Comparison of ENCODE assay signal across 1 cellular context in the genomic region with DNA sequence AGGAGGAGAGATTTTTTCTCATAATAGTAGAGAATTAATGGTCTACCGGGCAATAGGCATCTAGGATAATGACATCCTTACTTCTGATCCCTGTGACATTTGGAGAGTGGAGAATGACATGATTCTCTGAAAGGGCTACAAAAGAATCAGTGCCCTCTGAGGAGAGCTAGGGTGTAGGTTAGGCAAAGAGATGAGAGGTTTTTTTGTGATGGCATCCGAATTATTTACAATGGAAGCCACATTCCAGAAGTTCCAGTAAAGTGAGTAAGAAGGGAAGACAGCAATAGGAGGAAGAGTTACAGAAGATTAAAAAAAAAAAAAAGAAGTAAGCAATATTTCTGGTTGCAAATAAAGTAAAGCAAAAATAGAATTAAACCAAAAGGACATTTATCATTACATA.
TF ChIP-seq lines count a peak whose summit lies in the region.

No MANE protein-coding gene starts in this region.

TF ChIP-seq in H1, 55 proteins besides CTCF, POLR2A, EP300 and RAD21:
- TF ChIP-seq TEAD4 (IDR thresholded peaks at IDR 0.05; ENCODE audit: low read depth, low read length): peak; percentile 67; the same call in 1 of the 2 replicates
- no peak for TF ChIP-seq HDAC6 (IDR thresholded peaks at IDR 0.05; ENCODE audit: low read depth, low read length)
- TF ChIP-seq ASH2L (IDR thresholded peaks at IDR 0.05; ENCODE audit: low read length): no peak
- no peak for TF ChIP-seq SP4 (IDR thresholded peaks at IDR 0.05; ENCODE audit: low read length)
- TF ChIP-seq SIX5 (IDR thresholded peaks at IDR 0.05; ENCODE audit: low read depth, low read length): no peak
- TF ChIP-seq RXRA (IDR thresholded peaks at IDR 0.05; ENCODE audit: insufficient read depth, low read depth, low read length): no peak
- TF ChIP-seq FOSL1 (IDR thresholded peaks at IDR 0.05; ENCODE audit: insufficient read depth, low read depth, low read length): no peak
- 0 out of 2 replicates have a peak, but pooled peaks have one; percentile 16 for TF ChIP-seq JUN (IDR thresholded peaks at IDR 0.05; ENCODE audit: low read depth, low read length)
- no peak for TF ChIP-seq POU5F1 (IDR thresholded peaks at IDR 0.05; ENCODE audit: low read depth, low read length)
- TF ChIP-seq TCF12 (IDR thresholded peaks at IDR 0.05; ENCODE audit: low read depth, low read length): no peak
